Comparison of ENCODE assay signal across 1 cellular context in the genomic region with DNA sequence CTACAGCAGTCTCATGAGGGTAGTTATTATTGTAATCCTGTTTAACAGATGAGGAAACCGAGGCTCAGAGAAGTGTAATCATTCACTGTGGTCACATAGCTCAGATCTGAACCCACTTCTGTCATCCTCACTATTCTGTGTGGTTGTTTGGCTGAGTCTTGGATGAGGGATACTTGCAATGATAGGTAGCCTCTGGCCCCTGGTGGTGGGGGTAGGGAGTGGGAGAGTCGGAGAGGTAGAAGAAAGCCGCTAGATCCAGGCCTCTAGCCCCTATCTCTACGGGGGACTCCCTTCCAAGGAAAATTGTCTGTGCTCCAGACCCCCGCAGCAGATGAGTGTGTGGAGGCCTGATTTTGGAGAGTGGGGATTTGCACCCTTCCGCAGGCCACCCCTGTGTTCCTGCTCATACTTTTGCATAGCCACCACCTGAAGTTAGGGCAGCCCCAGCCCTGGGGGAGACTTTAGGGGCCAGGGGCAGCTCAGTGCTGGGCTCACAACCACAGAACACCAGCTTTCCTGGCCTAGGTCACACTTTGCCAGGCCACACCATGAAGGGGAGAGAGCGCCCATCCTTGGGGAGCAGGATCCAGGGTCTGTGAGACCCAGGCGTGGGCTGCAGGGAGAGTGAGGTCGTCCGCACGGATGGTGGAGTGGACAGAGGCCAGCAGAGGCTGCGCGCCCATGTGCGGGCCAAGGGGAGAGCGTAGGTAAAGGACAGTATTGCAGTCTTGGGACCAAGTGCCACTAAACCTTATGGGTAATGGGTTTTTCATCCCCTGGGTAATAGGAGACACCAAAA.
A peak's percentile ranks its signal among the peaks of the same experiment; 100 is the strongest.
TF ChIP-seq lines count a peak whose summit lies in the region.

No MANE protein-coding gene starts in this region.

TF ChIP-seq in HepG2, 621 proteins besides CTCF, POLR2A, EP300 and RAD21:
- no peak for TF ChIP-seq ZNF646 (CRISPR knock-in tag; IDR thresholded peaks at IDR 0.05)
- TF ChIP-seq ZKSCAN8 (CRISPR knock-in tag; IDR thresholded peaks at IDR 0.05; ENCODE audit: borderline replicate concordance), result no peak
- TF ChIP-seq, protein P1, sequence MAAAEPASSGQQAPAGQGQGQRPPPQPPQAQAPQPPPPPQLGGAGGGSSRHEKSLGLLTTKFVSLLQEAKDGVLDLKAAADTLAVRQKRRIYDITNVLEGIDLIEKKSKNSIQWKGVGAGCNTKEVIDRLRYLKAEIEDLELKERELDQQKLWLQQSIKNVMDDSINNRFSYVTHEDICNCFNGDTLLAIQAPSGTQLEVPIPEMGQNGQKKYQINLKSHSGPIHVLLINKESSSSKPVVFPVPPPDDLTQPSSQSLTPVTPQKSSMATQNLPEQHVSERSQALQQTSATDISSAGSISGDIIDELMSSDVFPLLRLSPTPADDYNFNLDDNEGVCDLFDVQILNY (CRISPR knock-in tag; conservative IDR thresholded peaks at IDR 0.05), result no peak
- TF ChIP-seq ATRX (CRISPR knock-in tag; IDR thresholded peaks at IDR 0.05; ENCODE audit: borderline replicate concordance), result no peak
- 0 out of 2 replicates have a peak, but pooled peaks have one; percentile 10 for TF ChIP-seq STAG1 (CRISPR knock-in tag; IDR thresholded peaks at IDR 0.05)
